1 cellular context compared by ENCODE assay signal in the genomic region with DNA sequence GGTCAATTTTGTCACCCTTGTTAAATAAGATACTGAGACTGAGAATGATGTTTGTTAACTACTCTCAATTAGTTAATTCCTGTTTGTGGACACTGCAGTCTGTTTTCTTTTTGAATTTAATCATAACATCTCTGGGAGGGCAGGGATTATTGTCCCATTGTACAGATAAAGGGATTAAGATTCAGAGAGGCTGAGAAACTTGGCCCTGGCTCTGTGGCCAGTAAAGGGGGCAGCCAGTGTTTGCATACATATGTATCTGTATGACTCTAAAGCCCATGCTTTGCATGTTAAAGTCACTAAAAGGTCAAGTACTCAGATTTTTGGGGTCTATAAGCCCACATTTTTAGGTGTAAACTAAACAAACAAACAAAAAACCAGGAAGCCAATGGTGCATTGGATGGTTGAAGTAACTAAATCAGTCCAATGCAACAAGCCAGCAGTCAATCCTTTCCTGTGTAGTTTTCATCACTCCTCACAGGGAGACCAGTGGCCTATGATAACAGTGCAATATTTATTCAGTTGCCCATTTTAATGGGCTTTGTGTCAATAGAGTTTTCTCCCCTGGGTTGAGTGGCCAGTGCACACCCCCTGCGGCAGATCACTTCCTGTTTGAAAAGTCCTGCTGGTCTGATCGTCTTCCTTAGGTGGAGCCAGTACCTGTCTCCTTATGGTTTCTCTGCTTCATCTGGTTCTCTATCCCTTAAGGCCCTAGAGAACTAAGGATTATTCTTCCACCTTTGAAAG.
TF ChIP-seq lines count a peak whose summit lies in the region.

No MANE protein-coding gene starts in this region.

TF ChIP-seq in HCT116, 20 proteins besides CTCF, POLR2A, EP300 and RAD21 (continued from another document):
- TF ChIP-seq, protein P1, sequence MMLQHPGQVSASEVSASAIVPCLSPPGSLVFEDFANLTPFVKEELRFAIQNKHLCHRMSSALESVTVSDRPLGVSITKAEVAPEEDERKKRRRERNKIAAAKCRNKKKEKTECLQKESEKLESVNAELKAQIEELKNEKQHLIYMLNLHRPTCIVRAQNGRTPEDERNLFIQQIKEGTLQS (IDR thresholded peaks at IDR 0.05), result no peak
- TF ChIP-seq JUND (IDR thresholded peaks at IDR 0.05), result no peak
- no peak for TF ChIP-seq EZH2 (IDR thresholded peaks at IDR 0.05)
- TF ChIP-seq CBX3 (IDR thresholded peaks at IDR 0.05; ENCODE audit: low read depth), result no peak
- TF ChIP-seq, protein P2, sequence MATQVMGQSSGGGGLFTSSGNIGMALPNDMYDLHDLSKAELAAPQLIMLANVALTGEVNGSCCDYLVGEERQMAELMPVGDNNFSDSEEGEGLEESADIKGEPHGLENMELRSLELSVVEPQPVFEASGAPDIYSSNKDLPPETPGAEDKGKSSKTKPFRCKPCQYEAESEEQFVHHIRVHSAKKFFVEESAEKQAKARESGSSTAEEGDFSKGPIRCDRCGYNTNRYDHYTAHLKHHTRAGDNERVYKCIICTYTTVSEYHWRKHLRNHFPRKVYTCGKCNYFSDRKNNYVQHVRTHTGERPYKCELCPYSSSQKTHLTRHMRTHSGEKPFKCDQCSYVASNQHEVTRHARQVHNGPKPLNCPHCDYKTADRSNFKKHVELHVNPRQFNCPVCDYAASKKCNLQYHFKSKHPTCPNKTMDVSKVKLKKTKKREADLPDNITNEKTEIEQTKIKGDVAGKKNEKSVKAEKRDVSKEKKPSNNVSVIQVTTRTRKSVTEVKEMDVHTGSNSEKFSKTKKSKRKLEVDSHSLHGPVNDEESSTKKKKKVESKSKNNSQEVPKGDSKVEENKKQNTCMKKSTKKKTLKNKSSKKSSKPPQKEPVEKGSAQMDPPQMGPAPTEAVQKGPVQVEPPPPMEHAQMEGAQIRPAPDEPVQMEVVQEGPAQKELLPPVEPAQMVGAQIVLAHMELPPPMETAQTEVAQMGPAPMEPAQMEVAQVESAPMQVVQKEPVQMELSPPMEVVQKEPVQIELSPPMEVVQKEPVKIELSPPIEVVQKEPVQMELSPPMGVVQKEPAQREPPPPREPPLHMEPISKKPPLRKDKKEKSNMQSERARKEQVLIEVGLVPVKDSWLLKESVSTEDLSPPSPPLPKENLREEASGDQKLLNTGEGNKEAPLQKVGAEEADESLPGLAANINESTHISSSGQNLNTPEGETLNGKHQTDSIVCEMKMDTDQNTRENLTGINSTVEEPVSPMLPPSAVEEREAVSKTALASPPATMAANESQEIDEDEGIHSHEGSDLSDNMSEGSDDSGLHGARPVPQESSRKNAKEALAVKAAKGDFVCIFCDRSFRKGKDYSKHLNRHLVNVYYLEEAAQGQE (IDR thresholded peaks at IDR 0.05; ENCODE audit: low read depth), result no peak
- TF ChIP-seq ZBTB33 (IDR thresholded peaks at IDR 0.05; ENCODE audit: extremely low read depth, insufficient replicate concordance, low read length), result no peak
- no peak for TF ChIP-seq TCF7L2 (IDR thresholded peaks at IDR 0.05; ENCODE audit: borderline replicate concordance, extremely low read depth, insufficient read depth, insufficient read length)
- no peak for TF ChIP-seq EZH2phosphoT487 (IDR thresholded peaks at IDR 0.05; ENCODE audit: borderline replicate concordance)
